ENCODE assay signal across 24 cellular contexts in the genomic region with DNA sequence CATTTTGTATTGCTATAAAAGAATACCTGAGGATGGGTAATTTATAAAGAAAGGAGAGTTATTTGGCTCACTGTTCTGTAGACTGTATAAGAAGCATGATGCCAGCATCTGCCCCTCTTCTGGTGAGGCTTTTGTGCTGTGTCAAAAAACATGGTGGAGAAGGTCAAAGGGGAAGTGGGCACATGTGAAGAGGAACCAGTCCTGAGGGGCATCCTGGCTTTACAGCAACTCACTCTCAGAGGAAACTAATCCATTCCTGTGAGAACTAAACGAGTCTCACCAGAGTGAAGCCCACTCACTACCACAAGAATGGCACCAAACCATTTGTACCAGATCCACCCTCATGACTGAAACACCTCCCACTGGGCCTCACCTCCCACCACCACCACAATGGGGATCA. TPM values are rescaled to one million over a fixed set of nuclear protein-coding genes. Genes with fewer than 3 reads are reported as not detected.
DNase-seq lines count a peak whose midpoint lies in the region; ATAC-seq and TF ChIP-seq lines count a peak whose summit lies in the region.
"Had no signal": no experiment of that assay in that cellular context is flagged by ENCODE, and none has a peak within 500 bp of the region (broad histone marks: within the 10 kb centered on the region; RNA-seq: fewer than 3 reads in every experiment).

No MANE protein-coding gene starts in this region.

- ATAC-seq in CD4-positive, CD25-positive, alpha-beta regulatory T cell (ENCODE audit: low read depth in 2 of 2) = no peak
- no peak for ATAC-seq in GM21529 (IDR thresholded peaks at IDR 0.05; ENCODE audit: unreplicated experiment)
- ATAC-seq: HCT116, left lung, psoas muscle had no signal

- H4K20me1 ChIP-seq in BLaER1 = no peaks in the 10 kb centered on the region
- no peaks in the 10 kb centered on the region for H4K20me1 ChIP-seq in OCI-LY3 (ENCODE audit: insufficient read depth, low read length)

- no peaks in the 10 kb centered on the region for H3K27me3 ChIP-seq in BLaER1
- no peaks in the 10 kb centered on the region for H3K27me3 ChIP-seq in CD4-positive, CD25-positive, alpha-beta regulatory T cell (ENCODE audit: control insufficient read depth, insufficient read depth, low read length)
- no peaks in the 10 kb centered on the region for H3K27me3 ChIP-seq in OCI-LY3 (ENCODE audit: low read depth, low read length)
- H3K27me3 ChIP-seq: left lung, neural progenitor cell, transverse colon had no signal

- H3K4me2 ChIP-seq in BLaER1 = peak overlapping the region; percentile 9; the same call in 1 of the 2 replicates
- H3K4me2 ChIP-seq in OCI-LY3 (ENCODE audit: low read length) = peak overlapping the region; percentile 5; the same call in 1 of the 2 replicates
- H3K4me2 ChIP-seq: neural progenitor cell had no signal

- H3K4me1 ChIP-seq in BLaER1 (peaks cover 10% of the 10 kb centered on the region), OCI-LY3 (ENCODE audit: low read length) (peaks cover 11% of the 10 kb centered on the region)
- H3K4me1 ChIP-seq in CD4-positive, CD25-positive, alpha-beta regulatory T cell (ENCODE audit: control insufficient read depth, insufficient read depth, low read length, poor library complexity, severe bottlenecking) = peaks cover 25% of the 10 kb centered on the region
- H3K4me1 ChIP-seq: neural progenitor cell, psoas muscle, transverse colon had no signal

- H3K79me2 ChIP-seq in OCI-LY3 (ENCODE audit: low read length) = no peaks in the 10 kb centered on the region

- H3K4me3 Mint-ChIP-seq in CD4-positive, CD25-positive, alpha-beta regulatory T cell = peak overlapping the region in 3 of 4 donors; percentile 29 to 73 (median 68)
- no peak overlapping the region for H3K4me3 Mint-ChIP-seq in immature natural killer cell
- H3K4me3 Mint-ChIP-seq: neural progenitor cell had no signal

- H3K27me3 Mint-ChIP-seq in CD4-positive, CD25-positive, alpha-beta regulatory T cell = no peaks in the 10 kb centered on the region
- H3K27me3 Mint-ChIP-seq in immature natural killer cell (ENCODE audit: low read depth in 3 of 3) = peaks cover 0 to 4% (median 1%) of the 10 kb centered on the region in 3 donors

- TF ChIP-seq CTCF in OCI-LY3 (IDR thresholded peaks at IDR 0.05; ENCODE audit: low read depth, low read length) = no peak

- no peak overlapping the region for H3K27ac ChIP-seq in BLaER1
- peak overlapping the region; percentile 51 for H3K27ac ChIP-seq in CD4-positive, CD25-positive, alpha-beta regulatory T cell (ENCODE audit: insufficient read depth, low read length, poor library complexity, severe bottlenecking)
- no peak overlapping the region for H3K27ac ChIP-seq in OCI-LY3 (ENCODE audit: low read length)
- H3K27ac ChIP-seq: left lung, neural progenitor cell, psoas muscle, transverse colon had no signal

- H3K27ac Mint-ChIP-seq in CD4-positive, CD25-positive, alpha-beta regulatory T cell = peak overlapping the region; percentile 78 to 97 (median 91)
- peak overlapping the region in 5 of 6 donors; percentile 17 to 79 (median 71) for H3K27ac Mint-ChIP-seq in immature natural killer cell
- H3K27ac Mint-ChIP-seq: neural progenitor cell had no signal

- no peak overlapping the region for H3K9ac ChIP-seq in BLaER1
- H3K9ac ChIP-seq in OCI-LY3 (ENCODE audit: low read length) = no peak overlapping the region
- H3K9ac ChIP-seq: neural progenitor cell had no signal

- no peaks in the 10 kb centered on the region for H3K9me3 ChIP-seq in BLaER1
- H3K9me3 ChIP-seq in CD4-positive, CD25-positive, alpha-beta regulatory T cell (ENCODE audit: control insufficient read depth in 2 of 2, low read length in 2 of 2) = no peaks in the 10 kb centered on the region
- no peaks in the 10 kb centered on the region for H3K9me3 ChIP-seq in OCI-LY3 (ENCODE audit: insufficient read depth, low read length)
- H3K9me3 ChIP-seq: left lung, psoas muscle, transverse colon had no signal

- H3K36me3 Mint-ChIP-seq in CD4-positive, CD25-positive, alpha-beta regulatory T cell = no peaks in the 10 kb centered on the region
- peaks cover 0 to 4% (median 0%) of the 10 kb centered on the region in 3 donors for H3K36me3 Mint-ChIP-seq in immature natural killer cell
- H3K36me3 Mint-ChIP-seq: neural progenitor cell had no signal

- H2AFZ ChIP-seq in OCI-LY3 (ENCODE audit: low read depth, low read length) = peak overlapping the region; percentile 50
- H2AFZ ChIP-seq: neural progenitor cell had no signal

- peaks cover 40 to 60% (median 45%) of the 10 kb centered on the region in 4 donors for H3K4me1 Mint-ChIP-seq in CD4-positive, CD25-positive, alpha-beta regulatory T cell
- H3K4me1 Mint-ChIP-seq in immature natural killer cell = peaks cover 19 to 34% of the 10 kb centered on the region in 2 donors
- H3K4me1 Mint-ChIP-seq: neural progenitor cell had no signal

- H3K9me3 Mint-ChIP-seq in CD4-positive, CD25-positive, alpha-beta regulatory T cell = peaks cover 0 to 6% (median 1%) of the 10 kb centered on the region in 7 donors
- H3K9me3 Mint-ChIP-seq in immature natural killer cell = no peaks in the 10 kb centered on the region
- H3K9me3 Mint-ChIP-seq: neural progenitor cell had no signal

- DNase-seq in CD4-positive, CD25-positive, alpha-beta regulatory T cell = no peak
- DNase-seq in immature natural killer cell (no peak), nucleus accumbens (lab: John Stamatoyannopoulos, UW) (no peak)
- no peak for DNase-seq in NK-92 treated with Interleukin-12 subunit alpha and Interleukin-12 subunit beta, amount 100 ng/mL, for 24 hours (lab: John Stamatoyannopoulos, UW)
- DNase-seq: activated CD4-positive, alpha-beta T cell treated with anti-CD3 and anti-CD28 coated beads, Interleukin-2, amount 50 U/mL, for 4 hours; amniotic stem cell; dermis blood vessel endothelial cell; EL; head of caudate nucleus; left lung; midbrain; NCI-H1417 treated with DMSO at 0.1 percent for 48 hours; NCI-H524; psoas muscle; Right ventricle myocardium superior; stimulated activated CD4-positive, alpha-beta T cell treated with anti-CD3 and anti-CD28 coated beads, Interleukin-1b, Interleukin-23, amount 100 ng/mL, for 48 hours; SW 1271; transverse colon had no signal

- H3K4me3 ChIP-seq in BLaER1 (no peak overlapping the region), OCI-LY3 (ENCODE audit: low read length) (no peak overlapping the region)
- H3K4me3 ChIP-seq in CD4-positive, CD25-positive, alpha-beta regulatory T cell (ENCODE audit: low read depth, low read length) = peak overlapping the region; percentile 37
- H3K4me3 ChIP-seq: left lung, neural progenitor cell, psoas muscle, transverse colon had no signal

- no peaks in the 10 kb centered on the region for H3K36me3 ChIP-seq in BLaER1
- H3K36me3 ChIP-seq in CD4-positive, CD25-positive, alpha-beta regulatory T cell (ENCODE audit: control insufficient read depth, insufficient read depth, low read length) = no peaks in the 10 kb centered on the region
- H3K36me3 ChIP-seq in OCI-LY3 (replicated peaks; ENCODE audit: low read depth, low read length) = no peaks in the 10 kb centered on the region
- H3K36me3 ChIP-seq: left lung, neural progenitor cell, transverse colon had no signal

RNA-seq across cellular contexts. Expression of a gene that starts 18.8 kb away (rescaled TPM):
- 12.1 TPM for total RNA-seq in CD4-positive, CD25-positive, alpha-beta regulatory T cell
- 10 to 100 TPM; 15.2 to 25.2 (median 22.5) TPM for polyA plus RNA-seq in CD4-positive, CD25-positive, alpha-beta regulatory T cell
- 1 to 10 TPM in 1 of 3 donors, under 1 TPM in 1, not detected in 1; 0.66 to 1.4 TPM for polyA plus RNA-seq in immature natural killer cell
- total RNA-seq: OCI-LY7 had no signal

Comparison
In these comparisons a context has a peak if more than half of its experiments do, and no peak if none do; other contexts are left out.
1. H3K4me3 Mint-ChIP-seq: peak in CD4-positive, CD25-positive, alpha-beta regulatory T cell (3 of 4); none in immature natural killer cell (0 of 5).
2. RNA of a gene that starts 18.8 kb away (polyA plus RNA-seq): 15.2 to 25.2 TPM in CD4-positive, CD25-positive, alpha-beta regulatory T cell; 0.66 to 1.4 TPM in immature natural killer cell; every median in the first group is over 4 times any median in the second.